1 cellular context compared by ENCODE assay signal in genomic region chr10:35565602-35566061, GRCh38.
TF ChIP-seq lines count a peak whose summit lies in the region.

No MANE protein-coding gene starts in this region.

TF ChIP-seq in GM23338, 12 proteins besides CTCF, POLR2A, EP300 and RAD21:
- TF ChIP-seq NANOG (IDR thresholded peaks at IDR 0.05; ENCODE audit: borderline replicate concordance): no peak
- no peak for TF ChIP-seq STAT1 (IDR thresholded peaks at IDR 0.05; ENCODE audit: unreplicated experiment)
- TF ChIP-seq EZH2phosphoT487 (IDR thresholded peaks at IDR 0.05; ENCODE audit: unreplicated experiment): no peak
- TF ChIP-seq POLR2AphosphoS5 (IDR thresholded peaks at IDR 0.05; ENCODE audit: low read depth): no peak
- TF ChIP-seq, protein P1, sequence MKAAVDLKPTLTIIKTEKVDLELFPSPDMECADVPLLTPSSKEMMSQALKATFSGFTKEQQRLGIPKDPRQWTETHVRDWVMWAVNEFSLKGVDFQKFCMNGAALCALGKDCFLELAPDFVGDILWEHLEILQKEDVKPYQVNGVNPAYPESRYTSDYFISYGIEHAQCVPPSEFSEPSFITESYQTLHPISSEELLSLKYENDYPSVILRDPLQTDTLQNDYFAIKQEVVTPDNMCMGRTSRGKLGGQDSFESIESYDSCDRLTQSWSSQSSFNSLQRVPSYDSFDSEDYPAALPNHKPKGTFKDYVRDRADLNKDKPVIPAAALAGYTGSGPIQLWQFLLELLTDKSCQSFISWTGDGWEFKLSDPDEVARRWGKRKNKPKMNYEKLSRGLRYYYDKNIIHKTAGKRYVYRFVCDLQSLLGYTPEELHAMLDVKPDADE (IDR thresholded peaks at IDR 0.05): no peak
- no peak for TF ChIP-seq REST (IDR thresholded peaks at IDR 0.05; ENCODE audit: unreplicated experiment)
- TF ChIP-seq CREB1 (CRISPR knock-in tag; IDR thresholded peaks at IDR 0.05; ENCODE audit: low read depth): no peak
- no peak for TF ChIP-seq JUNB (IDR thresholded peaks at IDR 0.05; ENCODE audit: unreplicated experiment)
- no peak for TF ChIP-seq ZNF331 (CRISPR knock-in tag; IDR thresholded peaks at IDR 0.05; ENCODE audit: low read depth)
- TF ChIP-seq, protein P2, sequence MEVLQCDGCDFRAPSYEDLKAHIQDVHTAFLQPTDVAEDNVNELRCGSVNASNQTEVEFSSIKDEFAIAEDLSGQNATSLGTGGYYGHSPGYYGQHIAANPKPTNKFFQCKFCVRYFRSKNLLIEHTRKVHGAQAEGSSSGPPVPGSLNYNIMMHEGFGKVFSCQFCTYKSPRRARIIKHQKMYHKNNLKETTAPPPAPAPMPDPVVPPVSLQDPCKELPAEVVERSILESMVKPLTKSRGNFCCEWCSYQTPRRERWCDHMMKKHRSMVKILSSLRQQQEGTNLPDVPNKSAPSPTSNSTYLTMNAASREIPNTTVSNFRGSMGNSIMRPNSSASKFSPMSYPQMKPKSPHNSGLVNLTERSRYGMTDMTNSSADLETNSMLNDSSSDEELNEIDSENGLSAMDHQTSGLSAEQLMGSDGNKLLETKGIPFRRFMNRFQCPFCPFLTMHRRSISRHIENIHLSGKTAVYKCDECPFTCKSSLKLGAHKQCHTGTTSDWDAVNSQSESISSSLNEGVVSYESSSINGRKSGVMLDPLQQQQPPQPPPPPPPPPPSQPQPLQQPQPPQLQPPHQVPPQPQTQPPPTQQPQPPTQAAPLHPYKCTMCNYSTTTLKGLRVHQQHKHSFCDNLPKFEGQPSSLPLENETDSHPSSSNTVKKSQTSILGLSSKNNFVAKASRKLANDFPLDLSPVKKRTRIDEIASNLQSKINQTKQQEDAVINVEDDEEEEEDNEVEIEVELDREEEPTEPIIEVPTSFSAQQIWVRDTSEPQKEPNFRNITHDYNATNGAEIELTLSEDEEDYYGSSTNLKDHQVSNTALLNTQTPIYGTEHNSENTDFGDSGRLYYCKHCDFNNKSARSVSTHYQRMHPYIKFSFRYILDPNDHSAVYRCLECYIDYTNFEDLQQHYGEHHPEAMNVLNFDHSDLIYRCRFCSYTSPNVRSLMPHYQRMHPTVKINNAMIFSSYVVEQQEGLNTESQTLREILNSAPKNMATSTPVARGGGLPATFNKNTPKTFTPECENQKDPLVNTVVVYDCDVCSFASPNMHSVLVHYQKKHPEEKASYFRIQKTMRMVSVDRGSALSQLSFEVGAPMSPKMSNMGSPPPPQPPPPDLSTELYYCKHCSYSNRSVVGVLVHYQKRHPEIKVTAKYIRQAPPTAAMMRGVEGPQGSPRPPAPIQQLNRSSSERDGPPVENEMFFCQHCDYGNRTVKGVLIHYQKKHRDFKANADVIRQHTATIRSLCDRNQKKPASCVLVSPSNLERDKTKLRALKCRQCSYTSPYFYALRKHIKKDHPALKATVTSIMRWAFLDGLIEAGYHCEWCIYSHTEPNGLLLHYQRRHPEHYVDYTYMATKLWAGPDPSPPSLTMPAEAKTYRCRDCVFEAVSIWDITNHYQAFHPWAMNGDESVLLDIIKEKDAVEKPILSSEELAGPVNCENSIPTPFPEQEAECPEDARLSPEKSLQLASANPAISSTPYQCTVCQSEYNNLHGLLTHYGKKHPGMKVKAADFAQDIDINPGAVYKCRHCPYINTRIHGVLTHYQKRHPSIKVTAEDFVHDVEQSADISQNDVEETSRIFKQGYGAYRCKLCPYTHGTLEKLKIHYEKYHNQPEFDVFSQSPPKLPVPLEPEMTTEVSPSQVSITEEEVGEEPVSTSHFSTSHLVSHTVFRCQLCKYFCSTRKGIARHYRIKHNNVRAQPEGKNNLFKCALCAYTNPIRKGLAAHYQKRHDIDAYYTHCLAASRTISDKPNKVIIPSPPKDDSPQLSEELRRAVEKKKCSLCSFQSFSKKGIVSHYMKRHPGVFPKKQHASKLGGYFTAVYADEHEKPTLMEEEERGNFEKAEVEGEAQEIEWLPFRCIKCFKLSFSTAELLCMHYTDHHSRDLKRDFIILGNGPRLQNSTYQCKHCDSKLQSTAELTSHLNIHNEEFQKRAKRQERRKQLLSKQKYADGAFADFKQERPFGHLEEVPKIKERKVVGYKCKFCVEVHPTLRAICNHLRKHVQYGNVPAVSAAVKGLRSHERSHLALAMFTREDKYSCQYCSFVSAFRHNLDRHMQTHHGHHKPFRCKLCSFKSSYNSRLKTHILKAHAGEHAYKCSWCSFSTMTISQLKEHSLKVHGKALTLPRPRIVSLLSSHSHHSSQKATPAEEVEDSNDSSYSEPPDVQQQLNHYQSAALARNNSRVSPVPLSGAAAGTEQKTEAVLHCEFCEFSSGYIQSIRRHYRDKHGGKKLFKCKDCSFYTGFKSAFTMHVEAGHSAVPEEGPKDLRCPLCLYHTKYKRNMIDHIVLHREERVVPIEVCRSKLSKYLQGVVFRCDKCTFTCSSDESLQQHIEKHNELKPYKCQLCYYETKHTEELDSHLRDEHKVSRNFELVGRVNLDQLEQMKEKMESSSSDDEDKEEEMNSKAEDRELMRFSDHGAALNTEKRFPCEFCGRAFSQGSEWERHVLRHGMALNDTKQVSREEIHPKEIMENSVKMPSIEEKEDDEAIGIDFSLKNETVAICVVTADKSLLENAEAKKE (CRISPR knock-in tag; IDR thresholded peaks at IDR 0.05): no peak
- no peak for TF ChIP-seq ZNF114 (CRISPR knock-in tag; IDR thresholded peaks at IDR 0.05)
- TF ChIP-seq EZH2 (IDR thresholded peaks at IDR 0.05; ENCODE audit: low read depth, unreplicated experiment): no peak
